1 cellular context compared by ENCODE assay signal in genomic region chr20:51541189-51542032, GRCh38.
TF ChIP-seq lines count a peak whose summit lies in the region.

No MANE protein-coding gene starts in this region.

TF ChIP-seq in HepG2, 621 proteins besides CTCF, POLR2A, EP300 and RAD21 (continued from another document and continues in another):
- TF ChIP-seq TRAFD1 (CRISPR knock-in tag; IDR thresholded peaks at IDR 0.05; ENCODE audit: borderline replicate concordance) (no peak), RFX5 (IDR thresholded peaks at IDR 0.05; ENCODE audit: low read depth, low read length) (0 out of 2 replicates have a peak, but pooled peaks have one; percentile 23), MEIS1 (CRISPR knock-in tag; IDR thresholded peaks at IDR 0.05; ENCODE audit: borderline replicate concordance) (peak; percentile 92), ZNF264 (CRISPR knock-in tag; IDR thresholded peaks at IDR 0.05) (0 out of 2 replicates have a peak, but pooled peaks have one; percentile 81), LBX2 (CRISPR knock-in tag; IDR thresholded peaks at IDR 0.05; ENCODE audit: borderline replicate concordance) (peak; percentile 78), POLR2G (IDR thresholded peaks at IDR 0.05; ENCODE audit: low read depth, low read length) (peak; percentile 49), TRIM24 (CRISPR knock-in tag; IDR thresholded peaks at IDR 0.05) (no peak), MXD4 (CRISPR knock-in tag; IDR thresholded peaks at IDR 0.05) (peak; percentile 90), GABPA (IDR thresholded peaks at IDR 0.05; ENCODE audit: low read depth, low read length) (no peak), GABPA (CRISPR knock-in tag; IDR thresholded peaks at IDR 0.05; ENCODE audit: low read depth) (no peak; the same call in 1 of the 2 replicates), ZNF512 (CRISPR knock-in tag; IDR thresholded peaks at IDR 0.05) (no peak), HIC2 (CRISPR knock-in tag; IDR thresholded peaks at IDR 0.05; ENCODE audit: low read depth) (peak; percentile 57; the same call in 1 of the 2 replicates), MAZ (IDR thresholded peaks at IDR 0.05; ENCODE audit: borderline replicate concordance, low read depth, low read length) (peak; percentile 56; the same call in 1 of the 2 replicates), MAZ (CRISPR knock-in tag; IDR thresholded peaks at IDR 0.05; ENCODE audit: low read depth) (no peak; the same call in 1 of the 2 replicates), ZBTB37 (CRISPR knock-in tag; IDR thresholded peaks at IDR 0.05) (no peak), E2F5 (CRISPR knock-in tag; conservative IDR thresholded peaks at IDR 0.05) (no peak; the same call in 1 of the 2 replicates), ZNF737 (CRISPR knock-in tag; IDR thresholded peaks at IDR 0.05; ENCODE audit: borderline replicate concordance) (peak; percentile 68; the same call in 1 of the 2 replicates), PPARG (CRISPR knock-in tag; conservative IDR thresholded peaks at IDR 0.05) (0 out of 2 replicates have a peak, but pooled peaks have one; percentile 47), ZNF292 (CRISPR knock-in tag; IDR thresholded peaks at IDR 0.05; ENCODE audit: borderline replicate concordance, low read depth) (peak; percentile 89), ZNF280D (CRISPR knock-in tag; IDR thresholded peaks at IDR 0.05) (no peak), HMGXB4 (CRISPR knock-in tag; IDR thresholded peaks at IDR 0.05; ENCODE audit: borderline replicate concordance in 1 of 2, low read depth in 1 of 2) (peak; percentile 34 to 64; a peak in 1 of 4 replicates), ZBED4 (CRISPR knock-in tag; IDR thresholded peaks at IDR 0.05; ENCODE audit: borderline replicate concordance) (no peak; the same call in 1 of the 2 replicates), SIX4 (CRISPR knock-in tag; IDR thresholded peaks at IDR 0.05) (no peak; the same call in 1 of the 2 replicates), UBTF (CRISPR knock-in tag; IDR thresholded peaks at IDR 0.05) (peak; percentile 56), KLF9 (CRISPR knock-in tag; IDR thresholded peaks at IDR 0.05; ENCODE audit: low read depth) (no peak), POGZ (CRISPR knock-in tag; IDR thresholded peaks at IDR 0.05) (0 out of 2 replicates have a peak, but pooled peaks have one; percentile 27), EED (CRISPR knock-in tag; IDR thresholded peaks at IDR 0.05) (0 out of 2 replicates have a peak, but pooled peaks have one; percentile 30), TAF15 (IDR thresholded peaks at IDR 0.05; ENCODE audit: low read depth, low read length, poor library complexity, severe bottlenecking) (no peak), TCF7L2 (IDR thresholded peaks at IDR 0.05; ENCODE audit: low read depth, low read length) (no peak), TFDP1 (CRISPR knock-in tag; IDR thresholded peaks at IDR 0.05; ENCODE audit: borderline replicate concordance) (no peak; the same call in 1 of the 2 replicates), ZNF3 (CRISPR knock-in tag; IDR thresholded peaks at IDR 0.05) (no peak), HNRNPUL1 (IDR thresholded peaks at IDR 0.05; ENCODE audit: low read depth, low read length) (no peak), ZNF788 (CRISPR knock-in tag; IDR thresholded peaks at IDR 0.05; ENCODE audit: borderline replicate concordance) (peak; percentile 68; the same call in 1 of the 2 replicates), CBX5 (CRISPR knock-in tag; IDR thresholded peaks at IDR 0.05; ENCODE audit: borderline replicate concordance) (peak; percentile 17; the same call in 1 of the 2 replicates), ETV5 (CRISPR knock-in tag; IDR thresholded peaks at IDR 0.05; ENCODE audit: borderline replicate concordance) (peak; percentile 37; the same call in 1 of the 2 replicates)
